ENCODE assay signal across 1 cellular context in the genomic region with DNA sequence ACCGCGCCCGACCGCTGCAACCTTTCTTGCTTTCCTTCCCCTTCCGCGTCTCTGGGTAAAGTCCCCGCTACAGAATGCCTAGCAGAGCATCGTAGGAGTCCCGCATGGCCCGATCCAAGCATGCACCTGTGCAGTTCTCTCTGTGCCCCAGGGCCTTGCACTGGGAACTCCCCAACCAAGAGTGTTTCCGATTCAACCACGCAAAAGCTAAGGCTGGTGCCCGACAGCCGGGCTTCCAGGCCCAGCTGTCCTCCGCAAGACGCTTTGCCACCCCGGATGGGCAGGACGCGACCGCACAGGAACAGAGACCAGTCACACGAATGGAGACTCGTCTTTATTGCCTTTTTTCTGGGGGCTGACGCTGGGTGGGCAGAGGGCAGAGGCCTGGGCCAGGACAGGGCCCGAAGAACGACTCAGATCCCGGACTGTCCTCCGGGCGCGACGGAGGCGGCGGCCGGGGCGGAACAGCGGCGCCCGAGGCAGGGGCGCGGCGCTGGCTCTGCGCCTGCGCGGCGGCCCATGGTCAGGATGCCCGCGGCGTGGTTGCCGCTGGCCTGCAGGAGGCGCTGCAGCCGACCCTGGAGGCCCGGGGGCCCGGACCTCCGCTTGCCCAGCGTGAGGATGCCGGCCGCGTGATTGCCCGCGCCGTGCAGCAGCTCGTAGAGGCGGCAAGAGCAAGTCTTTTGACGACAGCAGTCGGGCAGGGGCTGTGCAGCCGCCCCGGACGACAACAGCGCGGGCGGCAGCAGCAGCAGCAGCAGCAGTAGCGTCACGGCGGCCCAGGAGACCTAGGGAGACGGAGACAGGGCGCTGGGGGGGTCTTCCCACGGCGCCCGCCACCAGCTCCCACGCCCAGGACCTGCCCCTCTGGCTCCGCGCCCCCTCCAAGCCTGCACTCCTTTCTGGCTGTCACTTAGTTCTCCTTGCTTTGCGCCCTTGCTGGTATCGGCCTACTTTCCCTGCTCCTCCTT.
TF ChIP-seq lines count a peak whose summit lies in the region.

No MANE protein-coding gene starts in this region.

TF ChIP-seq in HepG2, 621 proteins besides CTCF, POLR2A, EP300 and RAD21 (continued from another document and continues in another):
- TF ChIP-seq ZBTB40 (IDR thresholded peaks at IDR 0.05): no peak
- TF ChIP-seq ZBTB40 (CRISPR knock-in tag; IDR thresholded peaks at IDR 0.05): peak; percentile 14
- TF ChIP-seq UBTF (CRISPR knock-in tag; IDR thresholded peaks at IDR 0.05): peak; percentile 82
- TF ChIP-seq ZBTB21 (CRISPR knock-in tag; IDR thresholded peaks at IDR 0.05): 0 out of 2 replicates have a peak, but pooled peaks have one; percentile 8
- TF ChIP-seq ZNF367 (CRISPR knock-in tag; IDR thresholded peaks at IDR 0.05; ENCODE audit: borderline replicate concordance): peak; percentile 60; the same call in 1 of the 2 replicates
- TF ChIP-seq, protein P1, sequence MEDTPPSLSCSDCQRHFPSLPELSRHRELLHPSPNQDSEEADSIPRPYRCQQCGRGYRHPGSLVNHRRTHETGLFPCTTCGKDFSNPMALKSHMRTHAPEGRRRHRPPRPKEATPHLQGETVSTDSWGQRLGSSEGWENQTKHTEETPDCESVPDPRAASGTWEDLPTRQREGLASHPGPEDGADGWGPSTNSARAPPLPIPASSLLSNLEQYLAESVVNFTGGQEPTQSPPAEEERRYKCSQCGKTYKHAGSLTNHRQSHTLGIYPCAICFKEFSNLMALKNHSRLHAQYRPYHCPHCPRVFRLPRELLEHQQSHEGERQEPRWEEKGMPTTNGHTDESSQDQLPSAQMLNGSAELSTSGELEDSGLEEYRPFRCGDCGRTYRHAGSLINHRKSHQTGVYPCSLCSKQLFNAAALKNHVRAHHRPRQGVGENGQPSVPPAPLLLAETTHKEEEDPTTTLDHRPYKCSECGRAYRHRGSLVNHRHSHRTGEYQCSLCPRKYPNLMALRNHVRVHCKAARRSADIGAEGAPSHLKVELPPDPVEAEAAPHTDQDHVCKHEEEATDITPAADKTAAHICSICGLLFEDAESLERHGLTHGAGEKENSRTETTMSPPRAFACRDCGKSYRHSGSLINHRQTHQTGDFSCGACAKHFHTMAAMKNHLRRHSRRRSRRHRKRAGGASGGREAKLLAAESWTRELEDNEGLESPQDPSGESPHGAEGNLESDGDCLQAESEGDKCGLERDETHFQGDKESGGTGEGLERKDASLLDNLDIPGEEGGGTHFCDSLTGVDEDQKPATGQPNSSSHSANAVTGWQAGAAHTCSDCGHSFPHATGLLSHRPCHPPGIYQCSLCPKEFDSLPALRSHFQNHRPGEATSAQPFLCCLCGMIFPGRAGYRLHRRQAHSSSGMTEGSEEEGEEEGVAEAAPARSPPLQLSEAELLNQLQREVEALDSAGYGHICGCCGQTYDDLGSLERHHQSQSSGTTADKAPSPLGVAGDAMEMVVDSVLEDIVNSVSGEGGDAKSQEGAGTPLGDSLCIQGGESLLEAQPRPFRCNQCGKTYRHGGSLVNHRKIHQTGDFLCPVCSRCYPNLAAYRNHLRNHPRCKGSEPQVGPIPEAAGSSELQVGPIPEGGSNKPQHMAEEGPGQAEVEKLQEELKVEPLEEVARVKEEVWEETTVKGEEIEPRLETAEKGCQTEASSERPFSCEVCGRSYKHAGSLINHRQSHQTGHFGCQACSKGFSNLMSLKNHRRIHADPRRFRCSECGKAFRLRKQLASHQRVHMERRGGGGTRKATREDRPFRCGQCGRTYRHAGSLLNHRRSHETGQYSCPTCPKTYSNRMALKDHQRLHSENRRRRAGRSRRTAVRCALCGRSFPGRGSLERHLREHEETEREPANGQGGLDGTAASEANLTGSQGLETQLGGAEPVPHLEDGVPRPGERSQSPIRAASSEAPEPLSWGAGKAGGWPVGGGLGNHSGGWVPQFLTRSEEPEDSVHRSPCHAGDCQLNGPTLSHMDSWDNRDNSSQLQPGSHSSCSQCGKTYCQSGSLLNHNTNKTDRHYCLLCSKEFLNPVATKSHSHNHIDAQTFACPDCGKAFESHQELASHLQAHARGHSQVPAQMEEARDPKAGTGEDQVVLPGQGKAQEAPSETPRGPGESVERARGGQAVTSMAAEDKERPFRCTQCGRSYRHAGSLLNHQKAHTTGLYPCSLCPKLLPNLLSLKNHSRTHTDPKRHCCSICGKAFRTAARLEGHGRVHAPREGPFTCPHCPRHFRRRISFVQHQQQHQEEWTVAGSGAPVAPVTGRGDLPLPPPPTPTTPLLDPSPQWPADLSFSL (CRISPR knock-in tag; IDR thresholded peaks at IDR 0.05): peak; percentile 69; the same call in 1 of the 2 replicates
- 0 out of 2 replicates have a peak, but pooled peaks have one; percentile 39 for TF ChIP-seq ZNF234 (CRISPR knock-in tag; conservative IDR thresholded peaks at IDR 0.05)
- TF ChIP-seq ZUFSP (CRISPR knock-in tag; IDR thresholded peaks at IDR 0.05; ENCODE audit: borderline replicate concordance): no peak
- no peak for TF ChIP-seq PLSCR1 (CRISPR knock-in tag; IDR thresholded peaks at IDR 0.05; ENCODE audit: borderline replicate concordance)
- TF ChIP-seq TBL1XR1 (IDR thresholded peaks at IDR 0.05; ENCODE audit: borderline replicate concordance, low read length, partially characterized antibody): no peak
- TF ChIP-seq ZFP82 (CRISPR knock-in tag; IDR thresholded peaks at IDR 0.05; ENCODE audit: borderline replicate concordance): no peak; the same call in 1 of the 2 replicates
- TF ChIP-seq TEAD3 (CRISPR knock-in tag; optimal IDR thresholded peaks at IDR 0.05; ENCODE audit: borderline replicate concordance): peak; percentile 42
- peak; percentile 94; the same call in 1 of the 2 replicates for TF ChIP-seq NFIB (CRISPR knock-in tag; IDR thresholded peaks at IDR 0.05; ENCODE audit: borderline replicate concordance)
- TF ChIP-seq ZNF180 (CRISPR knock-in tag; IDR thresholded peaks at IDR 0.05; ENCODE audit: borderline replicate concordance, low read depth): no peak
- no peak for TF ChIP-seq RFX1 (IDR thresholded peaks at IDR 0.05)
- peak; percentile 94 for TF ChIP-seq TFDP1 (CRISPR knock-in tag; IDR thresholded peaks at IDR 0.05; ENCODE audit: borderline replicate concordance)
- TF ChIP-seq BHLHE40 (IDR thresholded peaks at IDR 0.05; ENCODE audit: low read length): peak; percentile 39; the same call in 1 of the 2 replicates
- TF ChIP-seq FOXM1 (CRISPR knock-in tag; IDR thresholded peaks at IDR 0.05): no peak; the same call in 1 of the 2 replicates
- TF ChIP-seq ZNF460 (CRISPR knock-in tag; IDR thresholded peaks at IDR 0.05; ENCODE audit: borderline replicate concordance): no peak
- TF ChIP-seq TAF1 (CRISPR knock-in tag; IDR thresholded peaks at IDR 0.05): peak; percentile 60
- peak; percentile 99 for TF ChIP-seq ZFX (CRISPR knock-in tag; IDR thresholded peaks at IDR 0.05; ENCODE audit: low read depth)
- peak; percentile 61; the same call in 1 of the 2 replicates for TF ChIP-seq THAP8 (CRISPR knock-in tag; IDR thresholded peaks at IDR 0.05; ENCODE audit: borderline replicate concordance)
- TF ChIP-seq MAX (IDR thresholded peaks at IDR 0.05): peak; percentile 98
- no peak for TF ChIP-seq SMARCC2 (IDR thresholded peaks at IDR 0.05)
